ENCODE assay signal across 1 cellular context in the genomic region with DNA sequence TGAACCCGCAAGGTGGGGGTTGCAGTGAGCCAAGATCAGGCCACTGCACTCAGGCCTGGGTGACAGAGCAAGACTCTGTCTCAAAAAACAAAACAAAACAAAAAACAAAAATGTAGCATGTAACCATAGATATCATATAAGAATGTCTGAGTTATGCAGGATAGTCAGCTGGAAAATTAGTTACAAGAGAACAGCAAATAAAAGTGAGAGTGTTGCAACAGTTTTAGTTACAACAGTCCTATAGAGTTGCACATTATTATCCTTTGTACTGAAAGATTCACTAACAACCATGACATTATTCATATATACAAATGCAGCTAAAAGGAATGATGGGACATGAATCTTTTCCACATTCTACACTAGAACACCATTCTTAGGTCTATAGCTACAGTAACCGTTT.
TF ChIP-seq lines count a peak whose summit lies in the region.

No MANE protein-coding gene starts in this region.

TF ChIP-seq in HepG2, 621 proteins besides CTCF, POLR2A, EP300 and RAD21 (continued from another document):
- TF ChIP-seq, protein P1, sequence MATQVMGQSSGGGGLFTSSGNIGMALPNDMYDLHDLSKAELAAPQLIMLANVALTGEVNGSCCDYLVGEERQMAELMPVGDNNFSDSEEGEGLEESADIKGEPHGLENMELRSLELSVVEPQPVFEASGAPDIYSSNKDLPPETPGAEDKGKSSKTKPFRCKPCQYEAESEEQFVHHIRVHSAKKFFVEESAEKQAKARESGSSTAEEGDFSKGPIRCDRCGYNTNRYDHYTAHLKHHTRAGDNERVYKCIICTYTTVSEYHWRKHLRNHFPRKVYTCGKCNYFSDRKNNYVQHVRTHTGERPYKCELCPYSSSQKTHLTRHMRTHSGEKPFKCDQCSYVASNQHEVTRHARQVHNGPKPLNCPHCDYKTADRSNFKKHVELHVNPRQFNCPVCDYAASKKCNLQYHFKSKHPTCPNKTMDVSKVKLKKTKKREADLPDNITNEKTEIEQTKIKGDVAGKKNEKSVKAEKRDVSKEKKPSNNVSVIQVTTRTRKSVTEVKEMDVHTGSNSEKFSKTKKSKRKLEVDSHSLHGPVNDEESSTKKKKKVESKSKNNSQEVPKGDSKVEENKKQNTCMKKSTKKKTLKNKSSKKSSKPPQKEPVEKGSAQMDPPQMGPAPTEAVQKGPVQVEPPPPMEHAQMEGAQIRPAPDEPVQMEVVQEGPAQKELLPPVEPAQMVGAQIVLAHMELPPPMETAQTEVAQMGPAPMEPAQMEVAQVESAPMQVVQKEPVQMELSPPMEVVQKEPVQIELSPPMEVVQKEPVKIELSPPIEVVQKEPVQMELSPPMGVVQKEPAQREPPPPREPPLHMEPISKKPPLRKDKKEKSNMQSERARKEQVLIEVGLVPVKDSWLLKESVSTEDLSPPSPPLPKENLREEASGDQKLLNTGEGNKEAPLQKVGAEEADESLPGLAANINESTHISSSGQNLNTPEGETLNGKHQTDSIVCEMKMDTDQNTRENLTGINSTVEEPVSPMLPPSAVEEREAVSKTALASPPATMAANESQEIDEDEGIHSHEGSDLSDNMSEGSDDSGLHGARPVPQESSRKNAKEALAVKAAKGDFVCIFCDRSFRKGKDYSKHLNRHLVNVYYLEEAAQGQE (IDR thresholded peaks at IDR 0.05; ENCODE audit: borderline replicate concordance in 1 of 2, low read depth in 1 of 2, low read length in 2 of 2): no peak
- TF ChIP-seq FOXP1 (IDR thresholded peaks at IDR 0.05) (0 out of 2 replicates have a peak, but pooled peaks have one; percentile 7), FOXP1 (CRISPR knock-in tag; IDR thresholded peaks at IDR 0.05) (no peak), FIP1L1 (IDR thresholded peaks at IDR 0.05; ENCODE audit: borderline replicate concordance, insufficient read depth, low read depth, low read length) (no peak), ONECUT2 (CRISPR knock-in tag; IDR thresholded peaks at IDR 0.05) (no peak), ZNF772 (CRISPR knock-in tag; IDR thresholded peaks at IDR 0.05) (no peak), CEBPB (IDR thresholded peaks at IDR 0.05; ENCODE audit: borderline replicate concordance, low read depth, low read length) (peak; percentile 46; the same call in 1 of the 2 replicates), ZNF180 (CRISPR knock-in tag; IDR thresholded peaks at IDR 0.05; ENCODE audit: borderline replicate concordance, low read depth) (no peak), MEF2D (CRISPR knock-in tag; IDR thresholded peaks at IDR 0.05) (no peak), ISX (CRISPR knock-in tag; conservative IDR thresholded peaks at IDR 0.05) (no peak), RAD51 (IDR thresholded peaks at IDR 0.05; ENCODE audit: borderline replicate concordance) (no peak)
- TF ChIP-seq, protein P2, sequence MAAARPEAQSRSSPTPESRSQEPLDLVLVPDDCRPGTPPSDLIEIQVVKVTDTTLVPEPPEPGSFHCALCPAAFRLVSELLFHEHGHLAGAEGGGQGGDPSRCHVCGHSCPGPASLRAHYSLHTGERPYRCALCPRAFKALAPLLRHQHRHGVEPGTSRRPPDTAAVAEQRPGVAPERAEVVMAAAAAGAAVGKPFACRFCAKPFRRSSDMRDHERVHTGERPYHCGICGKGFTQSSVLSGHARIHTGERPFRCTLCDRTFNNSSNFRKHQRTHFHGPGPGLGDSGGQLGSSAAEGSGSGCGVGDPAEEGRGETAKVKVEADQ (CRISPR knock-in tag; IDR thresholded peaks at IDR 0.05; ENCODE audit: borderline replicate concordance): no peak
- TF ChIP-seq, protein P3, sequence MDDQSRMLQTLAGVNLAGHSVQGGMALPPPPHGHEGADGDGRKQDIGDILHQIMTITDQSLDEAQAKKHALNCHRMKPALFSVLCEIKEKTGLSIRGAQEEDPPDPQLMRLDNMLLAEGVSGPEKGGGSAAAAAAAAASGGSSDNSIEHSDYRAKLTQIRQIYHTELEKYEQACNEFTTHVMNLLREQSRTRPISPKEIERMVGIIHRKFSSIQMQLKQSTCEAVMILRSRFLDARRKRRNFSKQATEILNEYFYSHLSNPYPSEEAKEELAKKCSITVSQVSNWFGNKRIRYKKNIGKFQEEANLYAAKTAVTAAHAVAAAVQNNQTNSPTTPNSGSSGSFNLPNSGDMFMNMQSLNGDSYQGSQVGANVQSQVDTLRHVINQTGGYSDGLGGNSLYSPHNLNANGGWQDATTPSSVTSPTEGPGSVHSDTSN (CRISPR knock-in tag; IDR thresholded peaks at IDR 0.05; ENCODE audit: borderline replicate concordance): no peak
- TF ChIP-seq, protein P4, sequence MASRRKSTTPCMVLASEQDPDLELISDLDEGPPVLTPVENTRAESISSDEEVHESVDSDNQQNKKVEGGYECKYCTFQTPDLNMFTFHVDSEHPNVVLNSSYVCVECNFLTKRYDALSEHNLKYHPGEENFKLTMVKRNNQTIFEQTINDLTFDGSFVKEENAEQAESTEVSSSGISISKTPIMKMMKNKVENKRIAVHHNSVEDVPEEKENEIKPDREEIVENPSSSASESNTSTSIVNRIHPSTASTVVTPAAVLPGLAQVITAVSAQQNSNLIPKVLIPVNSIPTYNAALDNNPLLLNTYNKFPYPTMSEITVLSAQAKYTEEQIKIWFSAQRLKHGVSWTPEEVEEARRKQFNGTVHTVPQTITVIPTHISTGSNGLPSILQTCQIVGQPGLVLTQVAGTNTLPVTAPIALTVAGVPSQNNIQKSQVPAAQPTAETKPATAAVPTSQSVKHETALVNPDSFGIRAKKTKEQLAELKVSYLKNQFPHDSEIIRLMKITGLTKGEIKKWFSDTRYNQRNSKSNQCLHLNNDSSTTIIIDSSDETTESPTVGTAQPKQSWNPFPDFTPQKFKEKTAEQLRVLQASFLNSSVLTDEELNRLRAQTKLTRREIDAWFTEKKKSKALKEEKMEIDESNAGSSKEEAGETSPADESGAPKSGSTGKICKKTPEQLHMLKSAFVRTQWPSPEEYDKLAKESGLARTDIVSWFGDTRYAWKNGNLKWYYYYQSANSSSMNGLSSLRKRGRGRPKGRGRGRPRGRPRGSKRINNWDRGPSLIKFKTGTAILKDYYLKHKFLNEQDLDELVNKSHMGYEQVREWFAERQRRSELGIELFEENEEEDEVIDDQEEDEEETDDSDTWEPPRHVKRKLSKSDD (CRISPR knock-in tag; IDR thresholded peaks at IDR 0.05; ENCODE audit: low read depth): no peak
- TF ChIP-seq, protein P5, sequence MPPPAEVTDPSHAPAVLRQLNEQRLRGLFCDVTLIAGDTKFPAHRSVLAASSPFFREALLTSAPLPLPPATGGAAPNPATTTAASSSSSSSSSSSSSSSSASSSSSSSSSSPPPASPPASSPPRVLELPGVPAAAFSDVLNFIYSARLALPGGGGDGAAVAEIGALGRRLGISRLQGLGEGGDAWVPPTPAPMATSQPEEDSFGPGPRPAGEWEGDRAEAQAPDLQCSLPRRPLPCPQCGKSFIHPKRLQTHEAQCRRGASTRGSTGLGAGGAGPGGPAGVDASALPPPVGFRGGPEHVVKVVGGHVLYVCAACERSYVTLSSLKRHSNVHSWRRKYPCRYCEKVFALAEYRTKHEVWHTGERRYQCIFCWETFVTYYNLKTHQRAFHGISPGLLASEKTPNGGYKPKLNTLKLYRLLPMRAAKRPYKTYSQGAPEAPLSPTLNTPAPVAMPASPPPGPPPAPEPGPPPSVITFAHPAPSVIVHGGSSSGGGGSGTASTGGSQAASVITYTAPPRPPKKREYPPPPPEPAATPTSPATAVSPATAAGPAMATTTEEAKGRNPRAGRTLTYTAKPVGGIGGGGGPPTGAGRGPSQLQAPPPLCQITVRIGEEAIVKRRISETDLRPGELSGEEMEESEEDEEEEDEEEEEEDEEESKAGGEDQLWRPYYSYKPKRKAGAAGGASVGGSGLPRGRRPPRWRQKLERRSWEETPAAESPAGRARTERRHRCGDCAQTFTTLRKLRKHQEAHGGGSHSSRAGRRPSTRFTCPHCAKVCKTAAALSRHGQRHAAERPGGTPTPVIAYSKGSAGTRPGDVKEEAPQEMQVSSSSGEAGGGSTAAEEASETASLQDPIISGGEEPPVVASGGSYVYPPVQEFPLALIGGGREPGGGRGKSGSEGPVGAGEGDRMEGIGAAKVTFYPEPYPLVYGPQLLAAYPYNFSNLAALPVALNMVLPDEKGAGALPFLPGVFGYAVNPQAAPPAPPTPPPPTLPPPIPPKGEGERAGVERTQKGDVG (CRISPR knock-in tag; IDR thresholded peaks at IDR 0.05; ENCODE audit: borderline replicate concordance): no peak
